8 cellular contexts compared by ENCODE assay signal in the genomic region with DNA sequence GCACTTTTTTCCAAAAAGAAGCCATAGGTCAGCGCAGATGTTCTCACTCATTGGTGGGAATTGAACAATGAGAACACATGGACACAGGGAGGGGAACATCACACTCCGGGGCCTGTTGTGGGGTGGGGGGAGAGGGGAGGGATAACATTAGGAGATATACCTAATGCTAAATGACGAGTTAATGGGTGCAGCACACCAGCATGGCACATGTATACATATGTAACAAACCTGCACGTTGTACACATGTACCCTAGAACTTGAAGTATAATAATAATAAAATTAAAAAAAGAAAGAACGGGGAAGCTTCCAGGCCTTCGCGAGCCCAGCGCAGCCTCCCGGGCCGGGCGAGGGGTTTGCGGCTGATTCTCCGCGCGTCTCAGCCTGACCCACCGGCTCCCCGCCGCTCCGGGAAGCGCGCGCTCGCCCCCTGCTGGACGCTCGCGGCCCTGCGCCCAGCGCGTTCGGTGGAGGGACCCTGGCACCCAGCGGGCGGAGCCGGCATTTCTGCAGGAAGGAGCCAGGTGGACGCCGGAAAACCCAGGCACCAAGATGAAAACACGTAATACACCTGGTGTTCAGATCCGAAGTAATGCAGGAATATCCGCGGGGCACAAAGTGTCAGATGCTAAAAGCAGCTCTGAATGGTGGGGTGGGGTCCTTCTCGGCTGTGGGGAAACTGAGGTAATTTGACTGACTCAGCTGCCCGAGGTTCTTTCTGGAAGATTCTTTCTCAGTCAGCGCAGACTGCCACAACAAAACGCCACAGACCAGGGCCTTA.
A peak's percentile ranks its signal among the peaks of the same experiment; 100 is the strongest.
DNase-seq lines count a peak whose midpoint lies in the region; FAIRE-seq and TF ChIP-seq lines count a peak whose summit lies in the region.
"Not testable (repeated sequence)": the region's sequence is repeated elsewhere in the genome, so short reads cannot be mapped to it uniquely, and the experiment has no call there.

No MANE protein-coding gene starts in this region.

- H3K27me3 ChIP-seq in MM.1S (replicated peaks; ENCODE audit: insufficient read depth, low read length), result peaks cover 83% of the 10 kb centered on the region
- not testable (repeated sequence) for H3K27me3 ChIP-seq in dorsolateral prefrontal cortex

- not testable (repeated sequence) for H3K4me3 ChIP-seq in MM.1S (ENCODE audit: low read length)
- peak overlapping the region in 4 of 59 donors; percentile 4 to 31 (median 24) for H3K4me3 ChIP-seq in dorsolateral prefrontal cortex

- not testable (repeated sequence) for H3K79me2 ChIP-seq in MM.1S (ENCODE audit: low read length)

- not testable (repeated sequence) for H3K9me3 ChIP-seq in MM.1S (replicated peaks; ENCODE audit: insufficient read depth, low read length)

- H3K27ac ChIP-seq in 22Rv1; MM.1S (ENCODE audit: low read length); dorsolateral prefrontal cortex: not testable (repeated sequence)

- H2AFZ ChIP-seq in MM.1S (ENCODE audit: low read length), result not testable (repeated sequence)

- DNase-seq in MM.1S (peak; percentile 56), RCC 7860 (ENCODE audit: low spot score) (peak; percentile 11), dorsolateral prefrontal cortex (peak in 9 of 10 donors; percentile 48 to 85 (median 67)), kidney tubule cell (ENCODE audit: low spot score) (peak; percentile 68)
- peak; percentile 63 for DNase-seq in activated CD8-positive, alpha-beta memory T cell treated with anti-CD3 and anti-CD28 coated beads, Interleukin-2, amount 50 U/mL, for 4 hours
- peak; percentile 52 to 63 for DNase-seq in stimulated activated CD4-positive, alpha-beta T cell treated with anti-CD3 and anti-CD28 coated beads, Interleukin-12 subunit alpha, Interleukin-12 subunit beta, amount 100 ng/mL, for 24 hours (ENCODE audit: low read depth in 2 of 2)

- H3K9me2 ChIP-seq in MM.1S (replicated peaks; ENCODE audit: insufficient read depth, low read length), result not testable (repeated sequence)

- not testable (repeated sequence) for H3F3A ChIP-seq in MM.1S (ENCODE audit: insufficient read depth, low read length)

- not testable (repeated sequence) for H3K36me3 ChIP-seq in MM.1S (replicated peaks; ENCODE audit: insufficient read depth, low read length)

- not testable (repeated sequence) for H3K9ac ChIP-seq in MM.1S (ENCODE audit: low read length)

- intact Hi-C loops in dorsolateral prefrontal cortex (cut with DNase I), result loop anchor here (1.0 to 10.0 kb wide), 3 partner anchors 326 to 718 kb away; a partner anchor contains a TSS

- H3K4me1 ChIP-seq in MM.1S (ENCODE audit: low read length), result not testable (repeated sequence)

- H4K20me1 ChIP-seq in MM.1S (ENCODE audit: insufficient read depth, low read length), result not testable (repeated sequence)

- H3K4me2 ChIP-seq in MM.1S (ENCODE audit: low read depth, low read length), result not testable (repeated sequence)

- FAIRE-seq in RCC 7860 (lab: Jason Lieb, UNC), result not testable (repeated sequence)

- peak; percentile 100 for TF ChIP-seq CTCF in 22Rv1 (IDR thresholded peaks at IDR 0.05)
- TF ChIP-seq CTCF in GM12873 (IDR thresholded peaks at IDR 0.05; ENCODE audit: insufficient read depth, low read depth, low read length, missing control alignments), result peak; percentile 98
- peak; percentile 96 for TF ChIP-seq CTCF in MM.1S (IDR thresholded peaks at IDR 0.05; ENCODE audit: low read length)
- TF ChIP-seq CTCF in dorsolateral prefrontal cortex (IDR thresholded peaks at IDR 0.05 in 54 of 56, conservative IDR thresholded peaks at IDR 0.05 in 2 of 56; ENCODE audit: low read depth in 1 of 56, partially characterized antibody in 56 of 56), result peak; percentile 87 to 100 (median 99)

Comparison
In these comparisons a context has a peak if more than half of its experiments do, and no peak if none do; other contexts are left out.
1. DNase-seq: peak in every context shown above with its lines; median percentile 68 in kidney tubule cell; 67 in dorsolateral prefrontal cortex; 63 in activated CD8-positive, alpha-beta memory T cell treated with anti-CD3 and anti-CD28 coated beads, Interleukin-2, amount 50 U/mL, for 4 hours; 58 in stimulated activated CD4-positive, alpha-beta T cell treated with anti-CD3 and anti-CD28 coated beads, Interleukin-12 subunit alpha, Interleukin-12 subunit beta, amount 100 ng/mL, for 24 hours; 56 in MM.1S; 11 in RCC 7860.